In genomic region chr13:113106666-113107065, GRCh38 we compare ENCODE assay signal across 16 cellular contexts. TPM values are rescaled to one million over a fixed set of nuclear protein-coding genes. Genes with fewer than 3 reads are reported as not detected.
DNase-seq lines count a peak whose midpoint lies in the region; ATAC-seq lines count a peak whose summit lies in the region.
"Had no signal": no experiment of that assay in that cellular context is flagged by ENCODE, and none has a peak within 500 bp of the region (broad histone marks: within the 10 kb centered on the region; RNA-seq: fewer than 3 reads in every experiment).

No MANE protein-coding gene starts in this region.

- DNase-seq in DMS53 (lab: John Stamatoyannopoulos, UW) (peak; percentile 26), DMS53 treated with DMSO at 0.1 percent for 48 hours (lab: John Stamatoyannopoulos, UW; ENCODE audit: unreplicated experiment) (no peak), Right ventricle myocardium inferior (ENCODE audit: missing footprints) (peak; percentile 34), cardiac septum (ENCODE audit: low spot score) (no peak), head of caudate nucleus (no peak), NAMALWA (ENCODE audit: low spot score) (no peak)
- DNase-seq in activated T-helper 2 cell treated with anti-CD3 and anti-CD28 coated beads, Interferon-gamma antibody, Interleukin-2, Interleukin-4, amounts not matched to agents 10 μg/mL and 5 μg/mL and 100 μg/mL, durations not matched to agents 14 hours and 24 hours and 36 hours (ENCODE audit: low spot score), result no peak
- no peak for DNase-seq in stimulated activated effector memory CD8-positive, alpha-beta T cell treated with anti-CD3 and anti-CD28 coated beads, Interleukin-12 subunit alpha, Interleukin-12 subunit beta, amount 100 ng/mL, for 72 hours (ENCODE audit: low spot score in 2 of 2)
- DNase-seq: BE2C; CD4-positive, alpha-beta T cell; KG1; NCI-H1092; NCI-H146; NCI-H2081; NCI-H510A treated with DMSO at 0.1 percent for 48 hours had no signal

- H3K4me1 Mint-ChIP-seq in activated T-helper 2 cell treated with anti-CD3 and anti-CD28 coated beads, Interferon-gamma antibody, Interleukin-2, Interleukin-4, amounts not matched to agents 10 μg/mL and 5 μg/mL and 100 μg/mL, durations not matched to agents 14 hours and 24 hours and 36 hours (ENCODE audit: low read depth), result no peaks in the 10 kb centered on the region
- no peaks in the 10 kb centered on the region for H3K4me1 Mint-ChIP-seq in stimulated activated effector memory CD8-positive, alpha-beta T cell treated with anti-CD3 and anti-CD28 coated beads, Interleukin-12 subunit alpha, Interleukin-12 subunit beta, amount 100 ng/mL, for 72 hours

- H3K27ac Mint-ChIP-seq in activated T-helper 2 cell treated with anti-CD3 and anti-CD28 coated beads, Interferon-gamma antibody, Interleukin-2, Interleukin-4, amounts not matched to agents 10 μg/mL and 5 μg/mL and 100 μg/mL, durations not matched to agents 14 hours and 24 hours and 36 hours, result peak overlapping the region; percentile 22
- peak overlapping the region; percentile 90 for H3K27ac Mint-ChIP-seq in stimulated activated effector memory CD8-positive, alpha-beta T cell treated with anti-CD3 and anti-CD28 coated beads, Interleukin-12 subunit alpha, Interleukin-12 subunit beta, amount 100 ng/mL, for 72 hours
- H3K27ac Mint-ChIP-seq: CD4-positive, alpha-beta T cell had no signal

- no peak for ATAC-seq in Right ventricle myocardium inferior
- ATAC-seq in stimulated activated effector memory CD8-positive, alpha-beta T cell treated with anti-CD3 and anti-CD28 coated beads, Interleukin-12 subunit alpha, Interleukin-12 subunit beta, amount 100 ng/mL, for 72 hours, result peak; percentile 6

- intact Hi-C loops in Right ventricle myocardium inferior (cut with DNase I) (no loop called here), cardiac septum (cut with DNase I) (no loop called here), head of caudate nucleus (cut with DNase I) (no loop called here)
- intact Hi-C loops in activated T-helper 2 cell treated with anti-CD3 and anti-CD28 coated beads, Interferon-gamma antibody, Interleukin-2, Interleukin-4, amounts not matched to agents 10 μg/mL and 5 μg/mL and 100 μg/mL, durations not matched to agents 14 hours and 24 hours and 36 hours (cut with micrococcal nuclease), result no loop called here

- H3K4me3 Mint-ChIP-seq in activated T-helper 2 cell treated with anti-CD3 and anti-CD28 coated beads, Interferon-gamma antibody, Interleukin-2, Interleukin-4, amounts not matched to agents 10 μg/mL and 5 μg/mL and 100 μg/mL, durations not matched to agents 14 hours and 24 hours and 36 hours (ENCODE audit: low read depth), result no peak overlapping the region
- no peak overlapping the region for H3K4me3 Mint-ChIP-seq in stimulated activated effector memory CD8-positive, alpha-beta T cell treated with anti-CD3 and anti-CD28 coated beads, Interleukin-12 subunit alpha, Interleukin-12 subunit beta, amount 100 ng/mL, for 72 hours
- H3K4me3 Mint-ChIP-seq: CD4-positive, alpha-beta T cell had no signal

- no peaks in the 10 kb centered on the region for H3K9me3 Mint-ChIP-seq in activated T-helper 2 cell treated with anti-CD3 and anti-CD28 coated beads, Interferon-gamma antibody, Interleukin-2, Interleukin-4, amounts not matched to agents 10 μg/mL and 5 μg/mL and 100 μg/mL, durations not matched to agents 14 hours and 24 hours and 36 hours
- no peaks in the 10 kb centered on the region for H3K9me3 Mint-ChIP-seq in stimulated activated effector memory CD8-positive, alpha-beta T cell treated with anti-CD3 and anti-CD28 coated beads, Interleukin-12 subunit alpha, Interleukin-12 subunit beta, amount 100 ng/mL, for 72 hours
- H3K9me3 Mint-ChIP-seq: CD4-positive, alpha-beta T cell had no signal

- H3K27me3 Mint-ChIP-seq in activated T-helper 2 cell treated with anti-CD3 and anti-CD28 coated beads, Interferon-gamma antibody, Interleukin-2, Interleukin-4, amounts not matched to agents 10 μg/mL and 5 μg/mL and 100 μg/mL, durations not matched to agents 14 hours and 24 hours and 36 hours (ENCODE audit: low read depth), result peaks cover 3% of the 10 kb centered on the region

- peaks cover 3% of the 10 kb centered on the region for H3K36me3 Mint-ChIP-seq in activated T-helper 2 cell treated with anti-CD3 and anti-CD28 coated beads, Interferon-gamma antibody, Interleukin-2, Interleukin-4, amounts not matched to agents 10 μg/mL and 5 μg/mL and 100 μg/mL, durations not matched to agents 14 hours and 24 hours and 36 hours (ENCODE audit: low read depth)
- peaks cover 25% of the 10 kb centered on the region for H3K36me3 Mint-ChIP-seq in stimulated activated effector memory CD8-positive, alpha-beta T cell treated with anti-CD3 and anti-CD28 coated beads, Interleukin-12 subunit alpha, Interleukin-12 subunit beta, amount 100 ng/mL, for 72 hours

RNA-seq across cellular contexts. Expression of gene F7, which starts 1.1 kb away (rescaled TPM):
- not detected for total RNA-seq in Right ventricle myocardium inferior
- total RNA-seq in cardiac septum, result 0.46 TPM
- not detected in 2 replicates for total RNA-seq in activated T-helper 2 cell treated with anti-CD3 and anti-CD28 coated beads, Interferon-gamma antibody, Interleukin-2, Interleukin-4, amounts not matched to agents 10 μg/mL and 5 μg/mL and 100 μg/mL, durations not matched to agents 14 hours and 24 hours and 36 hours
- total RNA-seq: CD4-positive, alpha-beta T cell; M059J had no signal

RNA-seq across cellular contexts. Expression of gene F10, which starts 15.9 kb away (rescaled TPM):
- total RNA-seq in Right ventricle myocardium inferior, result 5.2 TPM
- 13.7 TPM for total RNA-seq in cardiac septum
- total RNA-seq in activated T-helper 2 cell treated with anti-CD3 and anti-CD28 coated beads, Interferon-gamma antibody, Interleukin-2, Interleukin-4, amounts not matched to agents 10 μg/mL and 5 μg/mL and 100 μg/mL, durations not matched to agents 14 hours and 24 hours and 36 hours, result not detected in 2 replicates
- total RNA-seq: CD4-positive, alpha-beta T cell had no signal

RNA-seq across cellular contexts. Expression of gene PROZ, which starts 51.8 kb away (rescaled TPM):
- not detected for total RNA-seq in Right ventricle myocardium inferior
- not detected for total RNA-seq in cardiac septum
- total RNA-seq in activated T-helper 2 cell treated with anti-CD3 and anti-CD28 coated beads, Interferon-gamma antibody, Interleukin-2, Interleukin-4, amounts not matched to agents 10 μg/mL and 5 μg/mL and 100 μg/mL, durations not matched to agents 14 hours and 24 hours and 36 hours, result not detected in 2 replicates
- total RNA-seq: CD4-positive, alpha-beta T cell; M059J had no signal

Comparison
In these comparisons a context has a peak if more than half of its experiments do, and no peak if none do; other contexts are left out.
1. DNase-seq: peak in DMS53 (single experiment) and Right ventricle myocardium inferior (single experiment); none in DMS53 treated with DMSO at 0.1 percent for 48 hours (single experiment), cardiac septum (single experiment), activated T-helper 2 cell treated with anti-CD3 and anti-CD28 coated beads, Interferon-gamma antibody, Interleukin-2, Interleukin-4, amounts not matched to agents 10 μg/mL and 5 μg/mL and 100 μg/mL, durations not matched to agents 14 hours and 24 hours and 36 hours (single experiment), stimulated activated effector memory CD8-positive, alpha-beta T cell treated with anti-CD3 and anti-CD28 coated beads, Interleukin-12 subunit alpha, Interleukin-12 subunit beta, amount 100 ng/mL, for 72 hours (0 of 2), head of caudate nucleus (0 of 42) and NAMALWA (single experiment).